Comparison of ENCODE assay signal across 8 cellular contexts in genomic region chr3:52455283-52456168, GRCh38. TPM values are rescaled to one million over a fixed set of nuclear protein-coding genes. Genes with fewer than 3 reads are reported as not detected.
DNase-seq lines count a peak whose midpoint lies in the region; ATAC-seq, FAIRE-seq and TF ChIP-seq lines count a peak whose summit lies in the region.

Gene NISCH (plus strand): TSS chr3:52455604. CDS start chr3:52455642, 38 bp downstream.

- POLR2A ChIA-PET in endothelial cell of umbilical vein (lab: Charles Lee): no interaction called here

- peak; percentile 68 for FAIRE-seq in endothelial cell of umbilical vein (lab: Jason Lieb, UNC)

- ATAC-seq in HG03520 (IDR thresholded peaks at IDR 0.05; ENCODE audit: unreplicated experiment): peak; percentile 69

- H3K27ac Mint-ChIP-seq in CD14-positive monocyte: peak within 1 kb of the TSS; percentile 80 to 94 (median 92)

- no peaks in the 10 kb centered on the region for H3K9me3 ChIP-seq in NT2/D1 (ENCODE audit: insufficient read depth, low read length)
- no peaks in the 10 kb centered on the region for H3K9me3 ChIP-seq in endothelial cell of umbilical vein (replicated peaks; ENCODE audit: control insufficient read depth, insufficient read depth, low read length)
- H3K9me3 ChIP-seq in mononuclear cell (ENCODE audit: low read depth, low read length): no peaks in the 10 kb centered on the region

- H3K27me3 Mint-ChIP-seq in CD14-positive monocyte (ENCODE audit: low read depth in 3 of 3): peaks cover 0 to 3% (median 2%) of the 10 kb centered on the region in 3 donors

- intact Hi-C loops in CD14-positive monocyte (cut with micrococcal nuclease) (loop anchor here in 1 of 2 donors (5.0 kb wide), 1 partner anchor 82 kb away; the partner anchor contains the start of gene UQCC5), endothelial cell of umbilical vein (cut with micrococcal nuclease) (loop anchor here (5.0 kb wide), 1 partner anchor 42 kb away; the partner anchor contains the start of gene STAB1)

- H3K36me3 Mint-ChIP-seq in CD14-positive monocyte: peaks cover 26 to 32% of the 10 kb centered on the region in 2 donors

- no peak for TF ChIP-seq CTCF in CD14-positive monocyte (IDR thresholded peaks at IDR 0.05)
- TF ChIP-seq CTCF in endothelial cell of umbilical vein (IDR thresholded peaks at IDR 0.05; ENCODE audit: extremely low read depth in 1 of 2, insufficient read depth in 1 of 2, low read depth in 1 of 2, low read length in 2 of 2): no peak

- peaks cover 50% of the 10 kb centered on the region for H3K36me3 ChIP-seq in NT2/D1 (ENCODE audit: insufficient read depth, insufficient read length, low read length)
- peaks cover 16 to 19% of the 10 kb centered on the region in 2 experiments for H3K36me3 ChIP-seq in endothelial cell of umbilical vein (ENCODE audit: control insufficient read depth in 2 of 2, extremely low read depth in 1 of 2, insufficient read depth in 2 of 2, low read length in 2 of 2)

- peak within 1 kb of the TSS; percentile 92 for H3K9ac ChIP-seq in NT2/D1 (ENCODE audit: insufficient read length, low read depth)
- peak within 1 kb of the TSS; percentile 75 for H3K9ac ChIP-seq in endothelial cell of umbilical vein (replicated peaks; ENCODE audit: extremely low read depth, insufficient read depth, low read length)

- dilution Hi-C loops in endothelial cell of umbilical vein (cut with MboI; ENCODE audit: extremely low pct_ligation_motif_present, low sequenced_read_pairs): no loop called here

- no peaks in the 10 kb centered on the region for H3K27me3 ChIP-seq in NT2/D1 (ENCODE audit: insufficient read depth, insufficient read length)
- no peaks in the 10 kb centered on the region for H3K27me3 ChIP-seq in endothelial cell of umbilical vein (ENCODE audit: control insufficient read depth in 2 of 2, insufficient read depth in 2 of 2, low read length in 2 of 2)
- no peaks in the 10 kb centered on the region for H3K27me3 ChIP-seq in mononuclear cell (ENCODE audit: insufficient read depth, low read length)

- DNase-seq in CD14-positive monocyte (ENCODE audit: low spot score) (peak; percentile 86), GM19240 (ENCODE audit: insufficient read length, low spot score) (peak; percentile 87), NT2/D1 (ENCODE audit: low read depth, low spot score) (peak; percentile 55), endothelial cell of umbilical vein (ENCODE audit: low read depth, low spot score) (peak; percentile 78)
- peak; percentile 99 for DNase-seq in activated CD8-positive, alpha-beta memory T cell treated with anti-CD3 and anti-CD28 coated beads, Interleukin-2, amount 50 U/mL, for 4 hours
- peak; percentile 94 to 95 for DNase-seq in stimulated activated CD8-positive, alpha-beta memory T cell treated with anti-CD3 and anti-CD28 coated beads, Interleukin-4, amount 100 ng/mL, for 1 hour (ENCODE audit: low read depth in 2 of 2, low spot score in 1 of 2)

- no peaks in the 10 kb centered on the region for H4K20me1 ChIP-seq in endothelial cell of umbilical vein (replicated peaks; ENCODE audit: control insufficient read depth, extremely low read depth, insufficient read depth, low read length)

- peaks cover 0 to 8% (median 3%) of the 10 kb centered on the region in 7 donors for H3K9me3 Mint-ChIP-seq in CD14-positive monocyte

- H2AFZ ChIP-seq in endothelial cell of umbilical vein (ENCODE audit: low read depth, low read length): peak within 1 kb of the TSS; percentile 99

- peaks cover 33% of the 10 kb centered on the region for H3K4me1 Mint-ChIP-seq in CD14-positive monocyte

- H3K4me3 ChIP-seq in NT2/D1 (ENCODE audit: insufficient read length, low read depth) (peak within 1 kb of the TSS; percentile 66), endothelial cell of umbilical vein (replicated peaks in 1 of 3; ENCODE audit: insufficient read depth in 1 of 3, low read depth in 1 of 3, low read length in 3 of 3) (peak within 1 kb of the TSS; percentile 80 to 97 (median 97)), mononuclear cell (ENCODE audit: low read length) (peak within 1 kb of the TSS; percentile 76)

- H3K4me1 ChIP-seq in NT2/D1 (ENCODE audit: insufficient read depth, insufficient read length) (peaks cover 39% of the 10 kb centered on the region), endothelial cell of umbilical vein (ENCODE audit: control insufficient read depth, extremely low read depth, insufficient read depth, low read length) (peaks cover 17% of the 10 kb centered on the region), mononuclear cell (ENCODE audit: insufficient read depth, low read length) (peaks cover 38% of the 10 kb centered on the region)

- H3K4me2 ChIP-seq in endothelial cell of umbilical vein (ENCODE audit: insufficient read depth, low read length): peak within 1 kb of the TSS; percentile 90

- no peak for TF ChIP-seq POLR2A in endothelial cell of umbilical vein (IDR thresholded peaks at IDR 0.05; ENCODE audit: low read depth, low read length)

- H3K9me1 ChIP-seq in endothelial cell of umbilical vein (replicated peaks; ENCODE audit: control insufficient read depth, extremely low read depth, insufficient read depth, low read length): no peaks in the 10 kb centered on the region

- no TSS peak for BruUV-seq in endothelial cell of umbilical vein (replicated peaks; lab: Mats Ljungman, UMichigan)

- CTCF ChIA-PET in endothelial cell of umbilical vein (lab: Charles Lee): interaction anchor here (1.0 kb wide), 1 partner anchor 43 kb away, joined by 3 read pairs; no protein-coding TSS in a partner anchor

- H3K27ac ChIP-seq in endothelial cell of umbilical vein (ENCODE audit: insufficient read depth, low read depth, low read length): peak within 1 kb of the TSS; percentile 69

- peaks cover 40% of the 10 kb centered on the region for H3K79me2 ChIP-seq in endothelial cell of umbilical vein (ENCODE audit: control insufficient read depth, insufficient read depth, low read length)

- H3K4me3 Mint-ChIP-seq in CD14-positive monocyte: peak within 1 kb of the TSS; percentile 90 to 92

TF ChIP-seq in endothelial cell of umbilical vein, 7 proteins besides CTCF, POLR2A, EP300 and RAD21:
- TF ChIP-seq MYC (IDR thresholded peaks at IDR 0.05; ENCODE audit: low read depth, low read length): no peak
- peak; percentile 14 for TF ChIP-seq MAX (IDR thresholded peaks at IDR 0.05; ENCODE audit: insufficient read depth, insufficient read length)
- peak; percentile 43 for TF ChIP-seq POLR2AphosphoS5 (IDR thresholded peaks at IDR 0.05; ENCODE audit: insufficient read depth, low read depth, low read length)
- no peak for TF ChIP-seq JUN (IDR thresholded peaks at IDR 0.05; ENCODE audit: borderline replicate concordance, insufficient read depth, insufficient read length, low read depth)

RNA-seq across cellular contexts. Expression of gene NISCH, which starts in this region (rescaled TPM):
- polyA plus RNA-seq in CD14-positive monocyte (10 to 100 TPM in 1 of 2 donors, 1 to 10 TPM in 1; 9.7 to 13.1 TPM), endothelial cell of umbilical vein (178 and 196 TPM in 2 replicates)
- total RNA-seq in endothelial cell of umbilical vein (153 and 156 TPM in 2 replicates), mononuclear cell (75.8 TPM)
- polyA plus RNA-seq in endothelial cell of umbilical vein (2011; cell fraction: cytosol; rRNA removed): 62.7 and 82.4 TPM in 2 replicates
- polyA plus RNA-seq in endothelial cell of umbilical vein (2011; cell fraction: nucleus; rRNA removed): 1,069 and 1,072 TPM in 2 replicates
- 71.1 and 91.6 TPM in 2 replicates for polyA plus RNA-seq in endothelial cell of umbilical vein (2012)
- 199 and 229 TPM in 2 replicates for polyA minus RNA-seq in endothelial cell of umbilical vein
- 8.1 TPM for polyA minus RNA-seq in endothelial cell of umbilical vein (2011; cell fraction: cytosol; rRNA and poly(A)+ RNA removed)
- 243 and 248 TPM in 2 replicates for polyA minus RNA-seq in endothelial cell of umbilical vein (2011; cell fraction: nucleus; rRNA and poly(A)+ RNA removed)

Comparison
In these comparisons a context has a peak if more than half of its experiments do, and no peak if none do; other contexts are left out.
1. Peak in every context shown above with its lines: DNase-seq, ATAC-seq, H3K4me3 ChIP-seq and H3K27ac ChIP-seq.
2. RNA of gene NISCH (polyA plus RNA-seq): 62.7 to 1,072 TPM in endothelial cell of umbilical vein; 9.7 to 13.1 TPM in CD14-positive monocyte; every median in the first group is over 4 times any median in the second.